Comparison of ENCODE assay signal across 19 cellular contexts in genomic region chrX:1215123-1215823, GRCh38. TPM values are rescaled to one million over a fixed set of nuclear protein-coding genes. Genes with fewer than 3 reads are reported as not detected.
DNase-seq lines count a peak whose midpoint lies in the region; ATAC-seq and TF ChIP-seq lines count a peak whose summit lies in the region.
"Had no signal": no experiment of that assay in that cellular context is flagged by ENCODE, and none has a peak within 500 bp of the region (broad histone marks: within the 10 kb centered on the region; RNA-seq: fewer than 3 reads in every experiment).

No MANE protein-coding gene starts in this region.

- POLR2A ChIA-PET in activated B cell treated with CpG ODN at 0.5 μM for 24 hours (lab: Charles Lee), result no interaction called here

- no peak overlapping the region for H3K27ac Mint-ChIP-seq in activated B cell treated with CpG ODN at 0.5 μM for 24 hours
- H3K27ac Mint-ChIP-seq: activated naive CD8-positive, alpha-beta T cell treated with anti-CD3 and anti-CD28 coated beads for 36 hours; natural killer cell treated with Interleukin-12 subunit alpha and Interleukin-12 subunit beta and Interleukin-15 and Interleukin-18, amount 100 ng/mL, for 72 hours had no signal

- CTCF ChIA-PET in activated B cell treated with CpG ODN at 0.5 μM for 24 hours (lab: Charles Lee), result no interaction called here

- ATAC-seq in activated B cell treated with CpG ODN at 0.5 μM for 24 hours (ENCODE audit: low read depth), result peak; percentile 25
- ATAC-seq in GM21717 (IDR thresholded peaks at IDR 0.05; ENCODE audit: unreplicated experiment), result no peak
- ATAC-seq: left colon; natural killer cell treated with Interleukin-12 subunit alpha and Interleukin-12 subunit beta and Interleukin-15 and Interleukin-18, amount 100 ng/mL, for 72 hours had no signal

- H3K27me3 ChIP-seq in left ventricle myocardium inferior (ENCODE audit: low read depth) (no peaks in the 10 kb centered on the region), MM.1S (replicated peaks; ENCODE audit: insufficient read depth, low read length) (no peaks in the 10 kb centered on the region)
- H3K27me3 ChIP-seq: Peyer's patch had no signal

- TF ChIP-seq CTCF in left ventricle myocardium inferior (IDR thresholded peaks at IDR 0.05; ENCODE audit: borderline replicate concordance) (no peak), MM.1S (IDR thresholded peaks at IDR 0.05; ENCODE audit: low read length) (no peak), activated B cell treated with CpG ODN at 0.5 μM for 24 hours (IDR thresholded peaks at IDR 0.05) (no peak)

- H2AFZ ChIP-seq in MM.1S (ENCODE audit: low read length), result no peak overlapping the region

- H4K20me1 ChIP-seq in MM.1S (ENCODE audit: insufficient read depth, low read length), result no peaks in the 10 kb centered on the region

- peaks cover 9% of the 10 kb centered on the region for H3K27me3 Mint-ChIP-seq in activated B cell treated with CpG ODN at 0.5 μM for 24 hours

- peak overlapping the region; percentile 39 for H3K4me3 Mint-ChIP-seq in activated B cell treated with CpG ODN at 0.5 μM for 24 hours
- H3K4me3 Mint-ChIP-seq: activated naive CD8-positive, alpha-beta T cell treated with anti-CD3 and anti-CD28 coated beads for 36 hours; natural killer cell treated with Interleukin-12 subunit alpha and Interleukin-12 subunit beta and Interleukin-15 and Interleukin-18, amount 100 ng/mL, for 72 hours had no signal

- H3K9me3 ChIP-seq in left ventricle myocardium inferior (replicated peaks) (no peaks in the 10 kb centered on the region), MM.1S (replicated peaks; ENCODE audit: insufficient read depth, low read length) (no peaks in the 10 kb centered on the region)
- H3K9me3 ChIP-seq: Peyer's patch, thoracic aorta had no signal

- H3K9me3 Mint-ChIP-seq in activated B cell treated with CpG ODN at 0.5 μM for 24 hours, result peaks cover 2% of the 10 kb centered on the region
- H3K9me3 Mint-ChIP-seq: activated naive CD8-positive, alpha-beta T cell treated with anti-CD3 and anti-CD28 coated beads for 36 hours had no signal

- H3K79me2 ChIP-seq in MM.1S (ENCODE audit: low read length), result peaks cover 6% of the 10 kb centered on the region; the same call in 1 of the 2 replicates

- DNase-seq in cardiac septum (ENCODE audit: low spot score), result peak; percentile 53
- DNase-seq in left ventricle myocardium inferior, result no peak
- peak; percentile 79 for DNase-seq in MM.1S
- no peak for DNase-seq in activated B cell treated with CpG ODN at 0.5 μM for 24 hours
- no peak for DNase-seq in posterior cingulate gyrus
- no peak for DNase-seq in stimulated activated CD4-positive, alpha-beta T cell treated with anti-CD3 and anti-CD28 coated beads, Interleukin-4, amount 100 ng/mL, for 24 hours
- no peak for DNase-seq in NCI-H524 treated with DMSO at 0.1 percent for 48 hours (lab: John Stamatoyannopoulos, UW)
- DNase-seq: ACHN; activated naive CD8-positive, alpha-beta T cell treated with anti-CD3 and anti-CD28 coated beads for 36 hours; activated T-cell treated with anti-CD3 and anti-CD28 coated beads for 4 hours; Caco-2; left colon; NCI-H146; Peyer's patch had no signal

- peak overlapping the region; percentile 57; the same call in 1 of the 2 replicates for H3K9ac ChIP-seq in MM.1S (ENCODE audit: low read length)

- intact Hi-C loops in cardiac septum (cut with DNase I), result no loop called here
- intact Hi-C loops in left ventricle myocardium inferior (cut with micrococcal nuclease), result no loop called here
- intact Hi-C loops in activated B cell treated with CpG ODN at 0.5 μM for 24 hours (cut with micrococcal nuclease), result no loop called here
- intact Hi-C loops in posterior cingulate gyrus (cut with DNase I), result no loop called here

- H3K4me3 ChIP-seq in left ventricle myocardium inferior (no peak overlapping the region), MM.1S (ENCODE audit: low read length) (no peak overlapping the region; the same call in 1 of the 2 replicates)
- H3K4me3 ChIP-seq: Peyer's patch, thoracic aorta had no signal

- H3K4me1 Mint-ChIP-seq in activated B cell treated with CpG ODN at 0.5 μM for 24 hours, result peaks cover 19% of the 10 kb centered on the region

- no peaks in the 10 kb centered on the region for H3K36me3 ChIP-seq in left ventricle myocardium inferior
- H3K36me3 ChIP-seq in MM.1S (replicated peaks; ENCODE audit: insufficient read depth, low read length), result no peaks in the 10 kb centered on the region
- H3K36me3 ChIP-seq: Peyer's patch, thoracic aorta had no signal

- peak overlapping the region; percentile 57 for H3K4me2 ChIP-seq in MM.1S (ENCODE audit: low read depth, low read length)

- no peaks in the 10 kb centered on the region for H3K36me3 Mint-ChIP-seq in activated B cell treated with CpG ODN at 0.5 μM for 24 hours (ENCODE audit: low read depth)
- H3K36me3 Mint-ChIP-seq: activated naive CD8-positive, alpha-beta T cell treated with anti-CD3 and anti-CD28 coated beads for 36 hours; natural killer cell treated with Interleukin-12 subunit alpha and Interleukin-12 subunit beta and Interleukin-15 and Interleukin-18, amount 100 ng/mL, for 72 hours had no signal

- no peaks in the 10 kb centered on the region for H3K9me2 ChIP-seq in MM.1S (replicated peaks; ENCODE audit: insufficient read depth, low read length)

- H3K4me1 ChIP-seq in left ventricle myocardium inferior (no peaks in the 10 kb centered on the region), MM.1S (ENCODE audit: low read length) (peaks cover 9% of the 10 kb centered on the region)
- H3K4me1 ChIP-seq: Caco-2, Peyer's patch had no signal

- peaks cover 15% of the 10 kb centered on the region for H3F3A ChIP-seq in MM.1S (ENCODE audit: insufficient read depth, low read length)

- H3K27ac ChIP-seq in left ventricle myocardium inferior (replicated peaks) (no peak overlapping the region), MM.1S (ENCODE audit: low read length) (peak overlapping the region; percentile 97)
- H3K27ac ChIP-seq: Peyer's patch, thoracic aorta had no signal

RNA-seq across cellular contexts. Expression of gene CRLF2, which starts 2.8 kb away (rescaled TPM):
- not detected for total RNA-seq in cardiac septum
- total RNA-seq in left ventricle myocardium inferior, result not detected
- total RNA-seq in activated B cell treated with CpG ODN at 0.5 μM for 24 hours, result not detected in 2 replicates
- total RNA-seq: bronchial epithelial cell, Caco-2, fibroblast of lung, Peyer's patch had no signal

RNA-seq across cellular contexts. Expression of gene CSF2RA, which starts 53.3 kb away (rescaled TPM):
- 2.2 TPM for total RNA-seq in cardiac septum
- total RNA-seq in left ventricle myocardium inferior, result 2.0 TPM
- total RNA-seq in activated B cell treated with CpG ODN at 0.5 μM for 24 hours, result 0.69 TPM in 1 of 2 replicates, not detected in the other
- total RNA-seq: activated naive CD8-positive, alpha-beta T cell treated with anti-CD3 and anti-CD28 coated beads for 36 hours; bronchial epithelial cell; fibroblast of lung had no signal

Comparison
In these comparisons a context has a peak if more than half of its experiments do, and no peak if none do; other contexts are left out.
1. DNase-seq: peak in cardiac septum (single experiment) and MM.1S (single experiment); none in left ventricle myocardium inferior (single experiment), activated B cell treated with CpG ODN at 0.5 μM for 24 hours (single experiment), posterior cingulate gyrus (0 of 10), stimulated activated CD4-positive, alpha-beta T cell treated with anti-CD3 and anti-CD28 coated beads, Interleukin-4, amount 100 ng/mL, for 24 hours (single experiment) and NCI-H524 treated with DMSO at 0.1 percent for 48 hours (single experiment).